Comparison of ENCODE assay signal across 8 cellular contexts in the genomic region with DNA sequence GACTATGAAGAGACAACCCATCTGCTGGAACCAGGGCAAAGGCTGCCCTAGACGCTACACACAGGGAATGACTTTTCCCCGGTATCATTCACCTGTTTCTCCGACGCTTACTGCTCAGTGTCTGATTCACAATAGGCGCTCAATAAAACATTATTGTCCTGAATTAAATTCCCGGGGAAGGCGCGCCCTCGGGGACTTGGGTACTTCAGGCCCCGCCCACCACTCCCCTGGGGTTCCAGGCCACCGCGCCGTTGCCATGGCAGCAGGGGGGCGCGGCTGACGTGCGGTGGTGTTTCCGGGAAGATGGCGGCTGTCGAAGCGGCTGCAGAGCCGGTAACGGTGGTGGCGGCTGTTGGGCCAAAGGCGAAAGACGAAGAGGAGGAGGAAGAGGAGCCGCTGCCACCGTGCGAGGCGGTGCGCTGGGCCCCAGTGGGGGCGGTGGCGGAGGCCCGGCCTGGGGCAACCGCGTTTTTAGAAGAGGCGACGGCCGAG. TPM values are rescaled to one million over a fixed set of nuclear protein-coding genes. Genes with fewer than 3 reads are reported as not detected.
DNase-seq lines count a peak whose midpoint lies in the region; ATAC-seq and TF ChIP-seq lines count a peak whose summit lies in the region.

TSS of gene RUNDC1 (plus strand) at position 292 of the 492 bp plus-strand sequence. CDS start at position 304, 12 bp downstream.

- H3K27ac ChIP-seq in HUES64 (ENCODE audit: low read depth, low read length) (peak within 1 kb of the TSS; percentile 93), OCI-LY1 (ENCODE audit: low read depth, low read length, poor library complexity, severe bottlenecking) (peak within 1 kb of the TSS; percentile 63)

- peak within 1 kb of the TSS; percentile 76 for H3K4me3 ChIP-seq in HUES64 (ENCODE audit: low read length)
- peak within 1 kb of the TSS; percentile 82 for H3K4me3 ChIP-seq in OCI-LY1 (ENCODE audit: low read depth, low read length, poor library complexity, severe bottlenecking)
- peak within 1 kb of the TSS; percentile 80 for H3K4me3 ChIP-seq in mucosa of stomach (ENCODE audit: low read length)

- no peaks in the 10 kb centered on the region for H4K20me1 ChIP-seq in OCI-LY1 (ENCODE audit: insufficient read depth, low read length)

- under 1% methylated on average over 39 of the region's 39 CpGs for WGBS in HUES64

- H3K27me3 ChIP-seq in HUES64 (ENCODE audit: insufficient read depth, low read length) = no peaks in the 10 kb centered on the region
- H3K27me3 ChIP-seq in OCI-LY1 (ENCODE audit: insufficient read depth, low read length) = no peaks in the 10 kb centered on the region
- no peaks in the 10 kb centered on the region for H3K27me3 ChIP-seq in mucosa of stomach (ENCODE audit: control insufficient read depth, insufficient read depth, low read length)

- H3K9me3 ChIP-seq in HUES64 (ENCODE audit: insufficient read depth, low read depth, low read length) (no peaks in the 10 kb centered on the region), OCI-LY1 (ENCODE audit: low read length) (no peaks in the 10 kb centered on the region), mucosa of stomach (ENCODE audit: control insufficient read depth, low read length) (no peaks in the 10 kb centered on the region)

- TF ChIP-seq CTCF in OCI-LY1 (IDR thresholded peaks at IDR 0.05; ENCODE audit: low read length) = no peak

- no peaks in the 10 kb centered on the region for H3K9me2 ChIP-seq in OCI-LY1 (ENCODE audit: low read depth, low read length)

- H3K4me1 ChIP-seq in HUES64 (ENCODE audit: insufficient read depth, low read length) (peaks cover 3% of the 10 kb centered on the region; the same call in 1 of the 2 replicates), OCI-LY1 (ENCODE audit: insufficient read depth, low read length, severe bottlenecking) (peaks cover 33% of the 10 kb centered on the region), mucosa of stomach (ENCODE audit: control insufficient read depth, insufficient read depth, low read length) (peaks cover 27% of the 10 kb centered on the region)

- TF ChIP-seq POLR2A in erythroblast (IDR thresholded peaks at IDR 0.05; ENCODE audit: low read length) = peak; percentile 60

- no peaks in the 10 kb centered on the region for H3F3A ChIP-seq in OCI-LY1 (ENCODE audit: insufficient read depth, low read length)

- H3K79me2 ChIP-seq in OCI-LY1 (ENCODE audit: insufficient read depth, low read length) = peaks cover 7% of the 10 kb centered on the region; the same call in 1 of the 2 replicates

- H3K36me3 ChIP-seq in HUES64 (ENCODE audit: insufficient read depth, low read length) (peaks cover 8% of the 10 kb centered on the region), OCI-LY1 (ENCODE audit: insufficient read depth, low read length) (peaks cover 10% of the 10 kb centered on the region; the same call in 1 of the 2 replicates), mucosa of stomach (ENCODE audit: control insufficient read depth, insufficient read depth, low read length) (no peaks in the 10 kb centered on the region)

- peak; percentile 70 for ATAC-seq in GM19463 (IDR thresholded peaks at IDR 0.05; ENCODE audit: unreplicated experiment)

- H3K9ac ChIP-seq in HUES64 (ENCODE audit: low read depth, low read length) (peak within 1 kb of the TSS; percentile 72), OCI-LY1 (ENCODE audit: low read length) (peak within 1 kb of the TSS; percentile 85), mucosa of stomach (ENCODE audit: low read length) (peak within 1 kb of the TSS; percentile 73)

- DNase-seq in CD1c-positive myeloid dendritic cell (ENCODE audit: extremely low spot score) = peak; percentile 96
- peak; percentile 89 for DNase-seq in activated T-cell treated with anti-CD3 and anti-CD28 coated beads for 4 hours
- DNase-seq in erythroblast (lab: John Stamatoyannopoulos, UW) = peak; percentile 93 to 96
- DNase-seq in stimulated activated CD8-positive, alpha-beta memory T cell treated with anti-CD3 and anti-CD28 coated beads, Interleukin-4, amount 100 ng/mL, for 48 hours = peak; percentile 96

- peak within 1 kb of the TSS; percentile 77 for H3K4me2 ChIP-seq in OCI-LY1 (ENCODE audit: low read length)

- H2AFZ ChIP-seq in OCI-LY1 (ENCODE audit: low read length) = 0 out of 2 replicates have a peak within 1 kb of the TSS, but pooled peaks have one; percentile 30

RNA-seq across cellular contexts. Expression of gene RUNDC1, which starts in this region (rescaled TPM):
- 9.1 TPM for polyA plus RNA-seq in HUES64 (2013, experiment 1 of 2)
- polyA plus RNA-seq in HUES64 (2013, experiment 2 of 2) = 8.1 TPM

Comparison
In these comparisons a context has a peak if more than half of its experiments do, and no peak if none do; other contexts are left out.
1. Peak in every context shown above with its lines: DNase-seq, ATAC-seq, H3K4me3 ChIP-seq and H3K27ac ChIP-seq.